Comparison of ENCODE assay signal across 8 cellular contexts in genomic region chr6:142902636-142903053, GRCh38. TPM values are rescaled to one million over a fixed set of nuclear protein-coding genes. Genes with fewer than 3 reads are reported as not detected.
A peak's percentile ranks its signal among the peaks of the same experiment; 100 is the strongest.
DNase-seq lines count a peak whose midpoint lies in the region; ATAC-seq, FAIRE-seq and TF ChIP-seq lines count a peak whose summit lies in the region.

No MANE protein-coding gene starts in this region.

- no peaks in the 10 kb centered on the region for H3K27me3 ChIP-seq in BJ (ENCODE audit: control insufficient read depth, insufficient read depth, low read length)
- H3K27me3 ChIP-seq in astrocyte (ENCODE audit: insufficient read depth, low read length) = no peaks in the 10 kb centered on the region

- CTCF ChIA-PET in BJ (lab: Yijun Ruan, JAX) = no interaction called here

- peaks cover 12% of the 10 kb centered on the region for H3K36me3 Mint-ChIP-seq in T-helper 1 cell treated with Interleukin-12 subunit alpha and Interleukin-12 subunit beta and Interleukin-4 antibody, amounts not matched to agents 30 μg/mL and 1 μg/mL, for 36 hours (ENCODE audit: low read depth)
- peaks cover under 1% of the 10 kb centered on the region for H3K36me3 Mint-ChIP-seq in astrocyte (ENCODE audit: low read depth, unreplicated experiment)

- peak overlapping the region; percentile 74 for H3K4me3 Mint-ChIP-seq in T-helper 1 cell treated with Interleukin-12 subunit alpha and Interleukin-12 subunit beta and Interleukin-4 antibody, amounts not matched to agents 30 μg/mL and 1 μg/mL, for 36 hours
- peak overlapping the region; percentile 10 for H3K4me3 Mint-ChIP-seq in astrocyte (ENCODE audit: unreplicated experiment)

- ATAC-seq in GM19467 (IDR thresholded peaks at IDR 0.05; ENCODE audit: unreplicated experiment) (peak; percentile 72), HG03565 (IDR thresholded peaks at IDR 0.05; ENCODE audit: unreplicated experiment) (peak; percentile 67)

- H4K20me1 ChIP-seq in astrocyte (ENCODE audit: insufficient read depth, low read length) = no peaks in the 10 kb centered on the region

- H3K9me3 ChIP-seq in astrocyte (ENCODE audit: insufficient read depth, low read depth, low read length) = no peaks in the 10 kb centered on the region

- no peak overlapping the region for H2AFZ ChIP-seq in astrocyte (ENCODE audit: low read depth, low read length)

- TF ChIP-seq CTCF in BJ (IDR thresholded peaks at IDR 0.05; ENCODE audit: insufficient read depth, low read depth, low read length) (no peak), astrocyte (IDR thresholded peaks at IDR 0.05; ENCODE audit: insufficient read depth, low read depth, low read length) (no peak)

- DNase-seq in BJ (ENCODE audit: low read depth) = peak; percentile 93
- DNase-seq in astrocyte (ENCODE audit: low read depth) = peak; percentile 99
- DNase-seq in kidney tubule cell (ENCODE audit: low spot score) = peak; percentile 98
- peak; percentile 34 to 50 for DNase-seq in stimulated activated CD8-positive, alpha-beta memory T cell treated with anti-CD3 and anti-CD28 coated beads, Interleukin-4, amount 100 ng/mL, for 4 hours (ENCODE audit: low read depth in 2 of 2, low spot score in 1 of 2)
- DNase-seq in NCI-H1417 treated with DMSO at 0.1 percent for 48 hours (lab: John Stamatoyannopoulos, UW) = no peak

- peak overlapping the region; percentile 75 for H3K4me2 ChIP-seq in astrocyte (ENCODE audit: low read length)

- H3K4me3 ChIP-seq in BJ (ENCODE audit: low read depth, low read length) = no peak overlapping the region
- H3K4me3 ChIP-seq in astrocyte (ENCODE audit: insufficient read depth, low read depth, low read length) = no peak overlapping the region

- FAIRE-seq in astrocyte (lab: Jason Lieb, UNC) = peak; percentile 99

- peak overlapping the region; percentile 95 for H3K27ac Mint-ChIP-seq in T-helper 1 cell treated with Interleukin-12 subunit alpha and Interleukin-12 subunit beta and Interleukin-4 antibody, amounts not matched to agents 30 μg/mL and 1 μg/mL, for 36 hours
- peak overlapping the region; percentile 96 for H3K27ac Mint-ChIP-seq in astrocyte (ENCODE audit: unreplicated experiment)

- peaks cover 75% of the 10 kb centered on the region for H3K79me2 ChIP-seq in astrocyte (ENCODE audit: insufficient read depth, low read length)

- peak overlapping the region; percentile 80 for H3K9ac ChIP-seq in astrocyte (ENCODE audit: low read length)

- no peaks in the 10 kb centered on the region for H3K9me3 Mint-ChIP-seq in T-helper 1 cell treated with Interleukin-12 subunit alpha and Interleukin-12 subunit beta and Interleukin-4 antibody, amounts not matched to agents 30 μg/mL and 1 μg/mL, for 36 hours
- no peaks in the 10 kb centered on the region for H3K9me3 Mint-ChIP-seq in astrocyte (ENCODE audit: unreplicated experiment)

- peaks cover 50% of the 10 kb centered on the region for H3K4me1 ChIP-seq in astrocyte (ENCODE audit: insufficient read depth, low read length)

- peaks cover 52% of the 10 kb centered on the region for H3K4me1 Mint-ChIP-seq in T-helper 1 cell treated with Interleukin-12 subunit alpha and Interleukin-12 subunit beta and Interleukin-4 antibody, amounts not matched to agents 30 μg/mL and 1 μg/mL, for 36 hours (ENCODE audit: low read depth)
- H3K4me1 Mint-ChIP-seq in astrocyte (ENCODE audit: low read depth, unreplicated experiment) = peaks cover 44% of the 10 kb centered on the region

- POLR2A ChIA-PET in BJ (lab: Charles Lee) = no interaction called here

- no peaks in the 10 kb centered on the region for H3K27me3 Mint-ChIP-seq in T-helper 1 cell treated with Interleukin-12 subunit alpha and Interleukin-12 subunit beta and Interleukin-4 antibody, amounts not matched to agents 30 μg/mL and 1 μg/mL, for 36 hours (ENCODE audit: low read depth)
- no peaks in the 10 kb centered on the region for H3K27me3 Mint-ChIP-seq in astrocyte (ENCODE audit: low read depth, unreplicated experiment)

- H3K36me3 ChIP-seq in BJ (ENCODE audit: control insufficient read depth, insufficient read depth, low read length) (no peaks in the 10 kb centered on the region), astrocyte (ENCODE audit: insufficient read depth, low read length) (no peaks in the 10 kb centered on the region)

- peak overlapping the region; percentile 96 for H3K27ac ChIP-seq in astrocyte (ENCODE audit: low read depth, low read length)

RNA-seq across cellular contexts. Expression of gene HIVEP2, which starts 42.3 kb away (rescaled TPM):
- 3.7 and 5.5 TPM in 2 replicates for polyA plus RNA-seq in BJ (2011; rRNA removed)
- 10.1 and 14.8 TPM in 2 replicates for polyA minus RNA-seq in BJ (2011; rRNA and poly(A)+ RNA removed)
- total RNA-seq in astrocyte = 17.0 and 21.2 TPM in 2 replicates
